In genomic region chr15:92666780-92667179, GRCh38 we compare ENCODE assay signal across 12 cellular contexts. TPM values are rescaled to one million over a fixed set of nuclear protein-coding genes. Genes with fewer than 3 reads are reported as not detected.
DNase-seq lines count a peak whose midpoint lies in the region; ATAC-seq, FAIRE-seq and TF ChIP-seq lines count a peak whose summit lies in the region.
"Had no signal": no experiment of that assay in that cellular context is flagged by ENCODE, and none has a peak within 500 bp of the region (broad histone marks: within the 10 kb centered on the region; RNA-seq: fewer than 3 reads in every experiment).

No MANE protein-coding gene starts in this region.

- H3K27me3 ChIP-seq in Caco-2 (replicated peaks; ENCODE audit: control insufficient read depth, insufficient read depth, low read length) (no peaks in the 10 kb centered on the region), PC-3 (ENCODE audit: low read length) (no peaks in the 10 kb centered on the region), heart right ventricle (no peaks in the 10 kb centered on the region), pancreas (no peaks in the 10 kb centered on the region), small intestine (ENCODE audit: control insufficient read depth in 2 of 2, insufficient read depth in 2 of 2, low read length in 2 of 2) (no peaks in the 10 kb centered on the region)

- intact Hi-C loops in Caco-2 (cut with micrococcal nuclease; ENCODE audit: unreplicated experiment) = loop anchor here (5.0 kb wide), 3 partner anchors 81 to 236 kb away; partner anchors contain the start of gene CHD2
- intact Hi-C loops in PC-3 (cut with micrococcal nuclease) = no loop called here
- intact Hi-C loops in heart right ventricle (cut with DNase I) = loop anchor here in 3 of 10 donors (5.0 to 10.0 kb wide), 2 partner anchors 44 to 52 kb away; no protein-coding TSS in a partner anchor
- intact Hi-C loops in pancreas (cut with DNase I) = no loop called here

- POLR2A ChIA-PET in Caco-2 (lab: Charles Lee) = interaction anchor here (1.5 kb wide), 1 partner anchor 11 kb away, joined by 6 read pairs; the partner anchor contains the start of gene FAM174B
- POLR2A ChIA-PET in PC-3 (lab: Charles Lee; ENCODE audit: unreplicated experiment) = no interaction called here

- CTCF ChIA-PET in Caco-2 (lab: Charles Lee) = interaction anchor here (0.6 to 1.2 kb wide), 3 partner anchors 13 to 48 kb away, joined by 4 to 9 read pairs (median 9); no protein-coding TSS in a partner anchor
- CTCF ChIA-PET in PC-3 (lab: Charles Lee) = no interaction called here

- FAIRE-seq in pancreas (lab: Jason Lieb, UNC) = no peak
- no peak for FAIRE-seq in small intestine (lab: Jason Lieb, UNC)

- WGBS in heart right ventricle, 2 donors = 22 to 31% methylated on average over 10 of the region's 10 CpGs
- 15% methylated on average over 10 of the region's 10 CpGs for WGBS in pancreas, 2 donors
- WGBS in small intestine, 3 donors = 53 to 59% (median 54%) methylated on average over 10 of the region's 10 CpGs

- H3K4me3 ChIP-seq in Caco-2 (ENCODE audit: low read depth, low read length) = no peak overlapping the region
- no peak overlapping the region; the same call in 1 of the 2 replicates for H3K4me3 ChIP-seq in PC-3 (ENCODE audit: low read length)
- H3K4me3 ChIP-seq in heart right ventricle = no peak overlapping the region
- H3K4me3 ChIP-seq in pancreas = no peak overlapping the region
- no peak overlapping the region for H3K4me3 ChIP-seq in small intestine (ENCODE audit: low read depth in 1 of 2, low read length in 2 of 2)

- BruUV-seq in Caco-2 (replicated peaks; lab: Mats Ljungman, UMichigan) (no TSS peak), PC-3 (replicated peaks; lab: Mats Ljungman, UMichigan) (no TSS peak)

- H3K36me3 ChIP-seq in Caco-2 (ENCODE audit: control insufficient read depth, insufficient read depth, low read length) (no peaks in the 10 kb centered on the region), PC-3 (ENCODE audit: low read depth, low read length) (no peaks in the 10 kb centered on the region), heart right ventricle (no peaks in the 10 kb centered on the region), pancreas (no peaks in the 10 kb centered on the region), small intestine (ENCODE audit: control insufficient read depth in 2 of 2, insufficient read depth in 2 of 2, low read length in 2 of 2) (no peaks in the 10 kb centered on the region)

- H3K79me2 ChIP-seq in PC-3 (ENCODE audit: low read length) = no peaks in the 10 kb centered on the region

- H3K9me3 ChIP-seq in Caco-2 = no peaks in the 10 kb centered on the region
- H3K9me3 ChIP-seq in PC-3 (ENCODE audit: low read length) = no peaks in the 10 kb centered on the region
- H3K9me3 ChIP-seq in heart right ventricle = no peaks in the 10 kb centered on the region
- no peaks in the 10 kb centered on the region for H3K9me3 ChIP-seq in pancreas
- no peaks in the 10 kb centered on the region for H3K9me3 ChIP-seq in small intestine (ENCODE audit: control insufficient read depth, low read depth)

- peak in 1 of 2 experiments; percentile 38 for DNase-seq in Caco-2
- DNase-seq in PC-3 = no peak
- peak; percentile 68 for DNase-seq in heart right ventricle
- DNase-seq in pancreas = peak in 2 of 6 donors; percentile 41 to 53
- DNase-seq in activated naive CD4-positive, alpha-beta T cell (lab: John Stamatoyannopoulos, UW) = no peak
- DNase-seq in small intestine = no peak
- DNase-seq in ecto neural progenitor cell (ENCODE audit: low spot score) = no peak
- DNase-seq: foreskin keratinocyte; stimulated activated naive CD4-positive, alpha-beta T cell treated with Interleukin-2 at 50 U/mL for 16 hours; T-helper 2 cell had no signal

- no peaks in the 10 kb centered on the region for H3K9me3 Mint-ChIP-seq in Caco-2 (ENCODE audit: unreplicated experiment)

- H3K36me3 Mint-ChIP-seq in Caco-2 (ENCODE audit: insufficient read depth, unreplicated experiment) = peaks cover 5% of the 10 kb centered on the region

- ATAC-seq in PC-3 (peak; percentile 6; the same call in 1 of the 2 replicates), heart right ventricle (peak; percentile 70 to 93 (median 83)), pancreas (peak; percentile 73 to 76 (median 74)), GM18861 (IDR thresholded peaks at IDR 0.05; ENCODE audit: unreplicated experiment) (no peak)
- ATAC-seq: foreskin keratinocyte had no signal

- peak overlapping the region; percentile 58 for H2AFZ ChIP-seq in PC-3 (ENCODE audit: low read length)

- peak overlapping the region; percentile 74 for H3K4me3 Mint-ChIP-seq in Caco-2 (ENCODE audit: unreplicated experiment)

- peak overlapping the region; percentile 74 for H3K4me2 ChIP-seq in PC-3 (ENCODE audit: low read length)

- H3F3A ChIP-seq in PC-3 (ENCODE audit: low read length, unreplicated experiment) = no peaks in the 10 kb centered on the region

- H3K27ac Mint-ChIP-seq in Caco-2 (ENCODE audit: unreplicated experiment) = peak overlapping the region; percentile 79

- H3K27me3 Mint-ChIP-seq in Caco-2 (ENCODE audit: insufficient read depth, unreplicated experiment) = no peaks in the 10 kb centered on the region

- no peaks in the 10 kb centered on the region for H4K20me1 ChIP-seq in PC-3 (ENCODE audit: low read length)

- H3K9me2 ChIP-seq in PC-3 (replicated peaks; ENCODE audit: low read length) = no peaks in the 10 kb centered on the region

- peaks cover 50% of the 10 kb centered on the region for H3K4me1 Mint-ChIP-seq in Caco-2 (ENCODE audit: low read depth, unreplicated experiment)

- TF ChIP-seq CTCF in Caco-2 (IDR thresholded peaks at IDR 0.05; ENCODE audit: insufficient read depth in 1 of 2, low read depth in 1 of 2, low read length in 1 of 2, severe bottlenecking in 1 of 2, unreplicated experiment in 1 of 2) (no peak), PC-3 (conservative IDR thresholded peaks at IDR 0.05; ENCODE audit: low read depth, low read length) (no peak), heart right ventricle (IDR thresholded peaks at IDR 0.05) (no peak), pancreas (IDR thresholded peaks at IDR 0.05) (no peak)

- peaks cover 84% of the 10 kb centered on the region for H3K4me1 ChIP-seq in Caco-2
- H3K4me1 ChIP-seq in PC-3 (ENCODE audit: insufficient read depth, low read length) = peaks cover 37% of the 10 kb centered on the region
- H3K4me1 ChIP-seq in heart right ventricle = peaks cover 8 to 46% (median 36%) of the 10 kb centered on the region in 9 donors
- peaks cover 15 to 29% (median 18%) of the 10 kb centered on the region in 3 donors for H3K4me1 ChIP-seq in pancreas
- peaks cover 0 to 2% of the 10 kb centered on the region in 2 donors for H3K4me1 ChIP-seq in small intestine (ENCODE audit: control insufficient read depth in 2 of 2, insufficient read depth in 1 of 2, low read depth in 1 of 2, low read length in 1 of 2)
- H3K4me1 ChIP-seq: foreskin keratinocyte had no signal

- H3K9ac ChIP-seq in PC-3 (ENCODE audit: low read length) = no peak overlapping the region
- H3K9ac ChIP-seq: KMS-11 had no signal

- peak overlapping the region; percentile 34 for H3K27ac ChIP-seq in PC-3 (ENCODE audit: low read length)
- peak overlapping the region in 5 of 10 donors; percentile 12 to 67 (median 42) for H3K27ac ChIP-seq in heart right ventricle
- H3K27ac ChIP-seq in pancreas = peak overlapping the region in 1 of 4 donors; percentile 4
- H3K27ac ChIP-seq in small intestine (ENCODE audit: low read depth in 1 of 2, low read length in 1 of 2) = peak overlapping the region in 1 of 2 donors; percentile 74
- H3K27ac ChIP-seq: foreskin keratinocyte, KMS-11 had no signal

RNA-seq across cellular contexts. Expression of gene FAM174B, which starts 11.2 kb away (rescaled TPM):
- total RNA-seq in Caco-2 (2022) (79.4 and 87.5 TPM in 2 replicates), PC-3 (2014; rRNA removed) (9.6 and 14.2 TPM in 2 replicates), heart right ventricle (10 to 100 TPM in 7 of 10 donors, 1 to 10 TPM in 3; 7.7 to 16.9 (median 10.9) TPM), pancreas (100 to 1,000 TPM in 1 of 6 donors, 10 to 100 TPM in 5; 42.3 to 122 (median 73.6) TPM)
- polyA plus RNA-seq in heart right ventricle (10 to 100 TPM in 1 of 2 donors, 1 to 10 TPM in 1; 6.1 to 10.9 TPM), pancreas (10 to 100 TPM; 26.0 to 26.8 TPM), small intestine (1 to 10 TPM; 1.8 to 8.7 (median 2.4) TPM)

Comparison
In these comparisons a context has a peak if more than half of its experiments do, and no peak if none do; other contexts are left out.
1. DNase-seq: peak in heart right ventricle (2 of 2); none in PC-3 (single experiment), activated naive CD4-positive, alpha-beta T cell (0 of 4), small intestine (single experiment) and ecto neural progenitor cell (single experiment).